Comparison of ENCODE assay signal across 8 cellular contexts in the genomic region with DNA sequence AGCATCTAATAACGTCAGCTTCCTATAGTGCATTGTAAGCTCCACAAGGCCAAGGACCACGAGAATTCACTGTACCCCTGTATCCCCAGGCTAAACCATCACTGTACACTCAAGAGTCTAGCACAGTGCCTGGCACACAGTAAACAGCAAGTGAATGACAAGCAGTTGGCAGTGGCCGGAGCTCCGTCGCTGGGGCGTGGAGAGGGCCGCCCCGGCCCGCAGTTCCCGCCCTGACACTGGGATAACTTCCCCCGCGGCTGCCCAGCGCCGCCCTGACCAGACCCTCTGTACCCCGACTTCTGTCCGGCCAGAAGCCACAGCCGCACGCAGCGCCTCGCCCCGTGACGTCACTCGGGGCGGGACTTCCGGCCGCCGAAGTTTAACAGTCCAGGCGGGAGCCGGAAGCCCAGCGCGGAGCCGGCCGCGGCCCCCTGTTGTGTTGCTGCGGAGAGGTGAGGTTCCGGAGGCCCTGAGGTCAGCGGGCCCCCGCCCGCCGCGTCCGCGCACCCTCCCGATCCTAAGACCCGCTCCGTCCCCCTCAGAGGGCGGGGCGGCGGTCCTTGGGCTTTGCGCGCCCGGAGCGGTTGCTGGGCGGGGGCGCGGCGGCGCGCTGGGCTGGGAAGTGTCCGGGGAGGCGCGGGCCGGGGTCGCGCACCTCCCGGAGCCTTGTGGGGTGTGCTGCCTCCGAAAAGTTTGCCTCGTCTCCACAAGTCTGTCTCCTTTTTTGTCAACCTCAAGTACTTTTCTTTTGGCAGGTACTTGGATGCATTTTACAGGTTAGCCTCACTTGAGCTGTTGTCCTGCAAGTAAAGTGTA. TPM values are rescaled to one million over a fixed set of nuclear protein-coding genes. Genes with fewer than 3 reads are reported as not detected.
DNase-seq lines count a peak whose midpoint lies in the region; ATAC-seq, FAIRE-seq and TF ChIP-seq lines count a peak whose summit lies in the region.

A gene with protein sequence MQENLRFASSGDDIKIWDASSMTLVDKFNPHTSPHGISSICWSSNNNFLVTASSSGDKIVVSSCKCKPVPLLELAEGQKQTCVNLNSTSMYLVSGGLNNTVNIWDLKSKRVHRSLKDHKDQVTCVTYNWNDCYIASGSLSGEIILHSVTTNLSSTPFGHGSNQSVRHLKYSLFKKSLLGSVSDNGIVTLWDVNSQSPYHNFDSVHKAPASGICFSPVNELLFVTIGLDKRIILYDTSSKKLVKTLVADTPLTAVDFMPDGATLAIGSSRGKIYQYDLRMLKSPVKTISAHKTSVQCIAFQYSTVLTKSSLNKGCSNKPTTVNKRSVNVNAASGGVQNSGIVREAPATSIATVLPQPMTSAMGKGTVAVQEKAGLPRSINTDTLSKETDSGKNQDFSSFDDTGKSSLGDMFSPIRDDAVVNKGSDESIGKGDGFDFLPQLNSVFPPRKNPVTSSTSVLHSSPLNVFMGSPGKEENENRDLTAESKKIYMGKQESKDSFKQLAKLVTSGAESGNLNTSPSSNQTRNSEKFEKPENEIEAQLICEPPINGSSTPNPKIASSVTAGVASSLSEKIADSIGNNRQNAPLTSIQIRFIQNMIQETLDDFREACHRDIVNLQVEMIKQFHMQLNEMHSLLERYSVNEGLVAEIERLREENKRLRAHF (plus strand): TSS at position 409 of the 816 bp plus-strand sequence. CDS start 2,503 bp downstream, outside the sequence.

- H3K27ac ChIP-seq in heart right ventricle: peak within 1 kb of the TSS; percentile 77 to 97 (median 86)

- H3K4me1 ChIP-seq in heart right ventricle: peaks cover 0 to 43% (median 19%) of the 10 kb centered on the region in 9 donors

- peaks cover 33% of the 10 kb centered on the region for H3K4me1 Mint-ChIP-seq in type B pancreatic cell (ENCODE audit: unreplicated experiment)

- H3K9me3 ChIP-seq in heart right ventricle: no peaks in the 10 kb centered on the region

- ATAC-seq in HG02610 (IDR thresholded peaks at IDR 0.05; ENCODE audit: unreplicated experiment) (peak; percentile 96), heart right ventricle (peak; percentile 95 to 99 (median 98))

- H3K27ac Mint-ChIP-seq in type B pancreatic cell: peak within 1 kb of the TSS; percentile 97

- H3K4me3 Mint-ChIP-seq in type B pancreatic cell: peak within 1 kb of the TSS; percentile 98

- no peak; the same call in 1 of the 2 replicates for TF ChIP-seq POLR2A in GM12891 (IDR thresholded peaks at IDR 0.05; ENCODE audit: low read depth, low read length)

- no peaks in the 10 kb centered on the region for H3K36me3 ChIP-seq in heart right ventricle

- peak within 1 kb of the TSS; percentile 70 to 99 (median 90) for H3K4me3 ChIP-seq in heart right ventricle

- TF ChIP-seq CTCF in heart right ventricle (IDR thresholded peaks at IDR 0.05) (no peak), type B pancreatic cell (conservative IDR thresholded peaks at IDR 0.05) (no peak)

- no peaks in the 10 kb centered on the region for H3K27me3 Mint-ChIP-seq in type B pancreatic cell

- intact Hi-C loops in T-helper 1 cell treated with Interleukin-12 subunit alpha and Interleukin-12 subunit beta and Interleukin-4 antibody, amounts not matched to agents 30 ng/mL and 1 ng/mL, for 36 hours (cut with micrococcal nuclease): loop anchor here (1.0 to 5.0 kb wide), 21 partner anchors 12 to 1964 kb away; partner anchors contain the start of genes AMDHD1, APAF1, CCDC38 and CDK17
- intact Hi-C loops in heart right ventricle (cut with DNase I) (no loop called here), posterior vena cava (cut with DNase I) (no loop called here)

- peak; percentile 99 for FAIRE-seq in GM12891 (lab: Jason Lieb, UNC)

- H3K9me3 Mint-ChIP-seq in type B pancreatic cell: no peaks in the 10 kb centered on the region

- H3K36me3 Mint-ChIP-seq in type B pancreatic cell: peaks cover 11% of the 10 kb centered on the region

- peak; percentile 82 for DNase-seq in GM12891 (ENCODE audit: insufficient read length, low spot score)
- peak; percentile 25 for DNase-seq in NCI-H1048 (lab: John Stamatoyannopoulos, UW)
- DNase-seq in amniotic epithelial cell (ENCODE audit: low read depth): peak; percentile 57
- DNase-seq in heart right ventricle: peak; percentile 86 to 91
- peak; percentile 96 for DNase-seq in posterior vena cava (ENCODE audit: low spot score)
- DNase-seq in type B pancreatic cell (ENCODE audit: extremely low spot score, unreplicated experiment): peak; percentile 89

- H3K27me3 ChIP-seq in heart right ventricle: peaks cover 0 to 2% (median 0%) of the 10 kb centered on the region in 7 donors

- 0 to 1% methylated on average over 49 to 68 of the region's 68 CpGs for WGBS in heart right ventricle, 2 donors

TF ChIP-seq in GM12891, 5 proteins besides CTCF, POLR2A, EP300 and RAD21:
- TF ChIP-seq POLR2AphosphoS5 (IDR thresholded peaks at IDR 0.05; ENCODE audit: low read depth, low read length) (peak; percentile 47; the same call in 1 of the 2 replicates), SPI1 (IDR thresholded peaks at IDR 0.05; ENCODE audit: low read depth, low read length) (no peak), PAX5 (IDR thresholded peaks at IDR 0.05; ENCODE audit: insufficient read depth, low read length, severe bottlenecking) (no peak), TAF1 (IDR thresholded peaks at IDR 0.05; ENCODE audit: low read depth, low read length) (no peak; the same call in 1 of the 2 replicates), POU2F2 (IDR thresholded peaks at IDR 0.05; ENCODE audit: low read depth, low read length) (peak; percentile 40; the same call in 1 of the 2 replicates)
TF ChIP-seq in GM12891: peak in this region for 2.

RNA-seq across cellular contexts. Expression of the gene that starts here (rescaled TPM):
- 13.3 TPM for polyA plus RNA-seq in GM12891 (2012; ENCODE audit: low read depth, missing spikeins)
- total RNA-seq in T-helper 1 cell treated with Interleukin-12 subunit alpha and Interleukin-12 subunit beta and Interleukin-4 antibody, amounts not matched to agents 30 ng/mL and 1 ng/mL, for 36 hours: 48.7 and 49.6 TPM in 2 replicates
- total RNA-seq in heart right ventricle: 10 to 100 TPM; 11.2 to 18.7 (median 15.1) TPM
- 1 to 10 TPM; 5.3 to 5.4 TPM for polyA plus RNA-seq in heart right ventricle
- total RNA-seq in posterior vena cava: 10 to 100 TPM; 11.8 to 16.7 TPM
- 19.2 and 31.7 TPM in 2 replicates for total RNA-seq in type B pancreatic cell (ENCODE audit: low replicate concordance)

Comparison
In these comparisons a context has a peak if more than half of its experiments do, and no peak if none do; other contexts are left out.
1. Peak in every context shown above with its lines: DNase-seq, ATAC-seq, H3K4me3 ChIP-seq and H3K27ac ChIP-seq.
2. DNase-seq: peak in every context shown above with its lines; median percentile 96 in posterior vena cava; 89 in type B pancreatic cell; 88 in heart right ventricle; 82 in GM12891; 57 in amniotic epithelial cell; 25 in NCI-H1048.